ENCODE assay signal across 10 cellular contexts in genomic region chr5:59276277-59276647, GRCh38.
DNase-seq lines count a peak whose midpoint lies in the region; ATAC-seq and TF ChIP-seq lines count a peak whose summit lies in the region.
"Had no signal": no experiment of that assay in that cellular context is flagged by ENCODE, and none has a peak within 500 bp of the region (broad histone marks: within the 10 kb centered on the region; RNA-seq: fewer than 3 reads in every experiment).

No MANE protein-coding gene starts in this region.

- no peaks in the 10 kb centered on the region for H3K9me2 ChIP-seq in Loucy (replicated peaks; ENCODE audit: low read depth, low read length)

- H3K27me3 ChIP-seq in Loucy (ENCODE audit: insufficient read depth, low read length, poor library complexity, severe bottlenecking) (no peaks in the 10 kb centered on the region), duodenal mucosa (ENCODE audit: control insufficient read depth in 1 of 2, insufficient read depth in 2 of 2, low read length in 2 of 2) (no peaks in the 10 kb centered on the region), mesenchymal stem cell (ENCODE audit: control insufficient read depth in 1 of 2, insufficient read depth in 1 of 2, low read length in 2 of 2) (no peaks in the 10 kb centered on the region), stomach smooth muscle (ENCODE audit: control insufficient read depth in 1 of 2, insufficient read depth in 2 of 2, low read length in 2 of 2) (no peaks in the 10 kb centered on the region)

- H3K14ac ChIP-seq in mesenchymal stem cell (ENCODE audit: low read length in 2 of 2) = no peak overlapping the region

- DNase-seq in mesenchymal stem cell (no peak), T-helper 1 cell (no peak), epidermal melanocyte (ENCODE audit: insufficient read length, low spot score) (no peak), NCI-H1092 (lab: John Stamatoyannopoulos, UW) (no peak)
- DNase-seq: NCI-H526 treated with DMSO at 0.1 percent for 48 hours, T-cell had no signal

- H3F3A ChIP-seq in Loucy (ENCODE audit: low read depth) = no peaks in the 10 kb centered on the region

- no peak overlapping the region for H3K18ac ChIP-seq in mesenchymal stem cell (ENCODE audit: low read depth in 1 of 2, low read length in 2 of 2)

- no peak overlapping the region for H2BK120ac ChIP-seq in mesenchymal stem cell (ENCODE audit: low read depth, low read length)

- no peak for TF ChIP-seq CTCF in Loucy (conservative IDR thresholded peaks at IDR 0.05; ENCODE audit: low read length)

- H3K4me1 ChIP-seq in Loucy (ENCODE audit: insufficient read depth, low read length, poor library complexity, severe bottlenecking) (no peaks in the 10 kb centered on the region), duodenal mucosa (ENCODE audit: control insufficient read depth in 1 of 2, insufficient read depth in 2 of 2, low read length in 2 of 2) (peaks cover 0 to 9% of the 10 kb centered on the region in 2 donors), mesenchymal stem cell (ENCODE audit: control insufficient read depth, insufficient read depth, low read depth, low read length) (no peaks in the 10 kb centered on the region), stomach smooth muscle (ENCODE audit: control insufficient read depth, insufficient read depth, low read length) (peaks cover 11% of the 10 kb centered on the region)

- no peak overlapping the region for H3K23ac ChIP-seq in mesenchymal stem cell (ENCODE audit: low read length in 2 of 2)

- H3K79me1 ChIP-seq in mesenchymal stem cell (replicated peaks; ENCODE audit: low read length, poor library complexity, severe bottlenecking) = no peaks in the 10 kb centered on the region

- H3K27ac ChIP-seq in duodenal mucosa (ENCODE audit: low read depth, low read length) (peak overlapping the region; percentile 77), mesenchymal stem cell (ENCODE audit: low read length, poor library complexity, severe bottlenecking) (no peak overlapping the region), stomach smooth muscle (ENCODE audit: low read length) (peak overlapping the region; percentile 86)

- no peak overlapping the region for H2BK12ac ChIP-seq in mesenchymal stem cell (ENCODE audit: low read length in 2 of 2)

- H3K4me2 ChIP-seq in Loucy (ENCODE audit: low read depth, low read length, poor library complexity, severe bottlenecking) (peak overlapping the region; percentile 59), mesenchymal stem cell (ENCODE audit: low read length, poor library complexity, severe bottlenecking) (peak overlapping the region; percentile 91)

- H2AFZ ChIP-seq in Loucy (ENCODE audit: low read length) (peak overlapping the region; percentile 71; the same call in 1 of the 2 replicates), mesenchymal stem cell (ENCODE audit: low read depth, low read length) (no peak overlapping the region)

- no peak overlapping the region for H2BK5ac ChIP-seq in mesenchymal stem cell (ENCODE audit: low read depth, low read length, poor library complexity, severe bottlenecking)

- H2BK15ac ChIP-seq in mesenchymal stem cell (ENCODE audit: low read depth, poor library complexity, severe bottlenecking) = no peak overlapping the region

- no peak overlapping the region for H3K4ac ChIP-seq in mesenchymal stem cell (ENCODE audit: low read depth in 1 of 2, low read length in 2 of 2)

- peak overlapping the region; percentile 58 for H3K4me3 ChIP-seq in Loucy (ENCODE audit: low read length, poor library complexity, severe bottlenecking)
- H3K4me3 ChIP-seq in duodenal mucosa (ENCODE audit: low read depth in 1 of 2, low read length in 2 of 2) = peak overlapping the region; percentile 80 to 83
- H3K4me3 ChIP-seq in mesenchymal stem cell (ENCODE audit: insufficient read depth in 1 of 2, low read depth in 1 of 2, low read length in 2 of 2) = peak overlapping the region in 1 of 2 experiments; percentile 76
- H3K4me3 ChIP-seq in stomach smooth muscle (ENCODE audit: low read length in 2 of 2) = peak overlapping the region; percentile 68 to 79

- H3K9me3 ChIP-seq in Loucy (ENCODE audit: insufficient read depth, low read depth, low read length) (no peaks in the 10 kb centered on the region), duodenal mucosa (ENCODE audit: control insufficient read depth in 1 of 2, low read length in 2 of 2) (no peaks in the 10 kb centered on the region), mesenchymal stem cell (ENCODE audit: control insufficient read depth, low read length) (no peaks in the 10 kb centered on the region), stomach smooth muscle (ENCODE audit: control insufficient read depth in 2 of 2, low read length in 2 of 2) (no peaks in the 10 kb centered on the region)

- WGBS in mesenchymal stem cell = 67% methylated on average over 1 of the region's 2 CpGs

- no peaks in the 10 kb centered on the region for H3K79me2 ChIP-seq in Loucy (ENCODE audit: insufficient read depth, low read length)

- no peak overlapping the region for H4K8ac ChIP-seq in mesenchymal stem cell (ENCODE audit: low read length)

- H2AK5ac ChIP-seq in mesenchymal stem cell (ENCODE audit: low read length, severe bottlenecking) = no peak overlapping the region

- no peaks in the 10 kb centered on the region for H4K20me1 ChIP-seq in Loucy (ENCODE audit: insufficient read depth, low read length, poor library complexity, severe bottlenecking)

- no peak for ATAC-seq in HG03139 (IDR thresholded peaks at IDR 0.05; ENCODE audit: unreplicated experiment)
- ATAC-seq: T-cell had no signal

- H3K36me3 ChIP-seq in Loucy (ENCODE audit: insufficient read depth, low read length) = no peaks in the 10 kb centered on the region
- no peaks in the 10 kb centered on the region for H3K36me3 ChIP-seq in duodenal mucosa (ENCODE audit: control insufficient read depth in 1 of 2, insufficient read depth in 2 of 2, low read length in 2 of 2)
- H3K36me3 ChIP-seq in mesenchymal stem cell (ENCODE audit: control insufficient read depth in 1 of 2, insufficient read depth in 2 of 2, low read depth in 1 of 2, low read length in 2 of 2) = no peaks in the 10 kb centered on the region
- no peaks in the 10 kb centered on the region for H3K36me3 ChIP-seq in stomach smooth muscle (ENCODE audit: control insufficient read depth in 2 of 2, insufficient read depth in 2 of 2, low read length in 2 of 2)

- H4K91ac ChIP-seq in mesenchymal stem cell (ENCODE audit: low read length) = no peak overlapping the region

- no peak overlapping the region for H3K9ac ChIP-seq in Loucy (ENCODE audit: low read depth, low read length, poor library complexity, severe bottlenecking)
- H3K9ac ChIP-seq in duodenal mucosa (ENCODE audit: low read depth in 1 of 2, low read length in 2 of 2) = peak overlapping the region; percentile 71 to 81
- H3K9ac ChIP-seq in mesenchymal stem cell (ENCODE audit: low read length) = peak overlapping the region; percentile 76
- peak overlapping the region; percentile 70 to 75 for H3K9ac ChIP-seq in stomach smooth muscle (ENCODE audit: low read length in 2 of 2)
